In the genomic region with DNA sequence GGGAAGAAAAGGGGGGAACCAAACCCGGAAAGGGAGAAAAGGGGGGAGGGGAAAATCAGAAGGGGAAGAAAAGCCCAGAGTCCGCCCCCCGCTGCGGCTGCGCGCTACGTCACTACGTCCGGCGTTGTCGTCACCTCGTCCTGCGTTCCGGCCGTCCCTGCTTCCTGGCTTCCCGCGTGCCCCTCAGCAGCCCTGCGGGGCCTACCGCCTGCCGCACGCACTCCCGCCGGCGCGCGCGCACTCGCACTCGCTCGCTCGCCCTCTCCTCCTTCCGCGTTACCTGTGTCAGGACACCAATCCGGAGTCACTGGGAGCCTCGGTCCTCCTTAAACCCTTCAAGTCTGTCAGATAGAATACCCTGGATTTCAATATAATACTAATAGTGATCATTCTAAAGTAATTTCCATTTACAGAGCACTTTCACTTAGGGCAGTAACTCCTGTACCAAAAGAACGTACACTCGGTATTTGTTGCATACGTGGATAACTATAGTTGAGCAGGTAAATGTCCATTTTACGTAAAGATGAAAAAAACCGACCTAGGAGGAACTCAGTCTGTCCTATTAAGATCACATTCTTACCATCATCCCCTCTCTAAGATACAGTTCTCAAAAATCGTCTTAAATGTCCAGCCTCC, we compare ENCODE assay signal across 8 cellular contexts. TPM values are rescaled to one million over a fixed set of nuclear protein-coding genes. Genes with fewer than 3 reads are reported as not detected.
DNase-seq lines count a peak whose midpoint lies in the region; ATAC-seq and TF ChIP-seq lines count a peak whose summit lies in the region.

A gene (minus strand): TSS at position 113 of the 636 bp plus-strand sequence. CDS start 120,615 bp downstream, outside the sequence.

- H3K9me3 ChIP-seq in AG04450 (ENCODE audit: control insufficient read depth, insufficient read depth, low read length): no peaks in the 10 kb centered on the region
- H3K9me3 ChIP-seq in WERI-Rb-1 (ENCODE audit: severe bottlenecking): no peaks in the 10 kb centered on the region
- no peaks in the 10 kb centered on the region for H3K9me3 ChIP-seq in breast epithelium
- no peaks in the 10 kb centered on the region for H3K9me3 ChIP-seq in iPS-18c (ENCODE audit: control insufficient read depth, insufficient read depth, low read length)
- no peaks in the 10 kb centered on the region for H3K9me3 ChIP-seq in skeletal muscle tissue (ENCODE audit: control insufficient read depth in 3 of 3, low read length in 3 of 3)

- CTCF ChIA-PET in AG04450 (lab: Charles Lee): no interaction called here

- H3K36me3 ChIP-seq in WERI-Rb-1 (no peaks in the 10 kb centered on the region), breast epithelium (no peaks in the 10 kb centered on the region), skeletal muscle tissue (ENCODE audit: control insufficient read depth in 3 of 3, insufficient read depth in 3 of 3, low read length in 3 of 3) (no peaks in the 10 kb centered on the region)

- ATAC-seq in GM18909 (IDR thresholded peaks at IDR 0.05; ENCODE audit: poor library complexity, unreplicated experiment): peak; percentile 95
- ATAC-seq in HG03159 (IDR thresholded peaks at IDR 0.05; ENCODE audit: unreplicated experiment): peak; percentile 95

- H3K4me1 ChIP-seq in breast epithelium (peaks cover 0 to 8% of the 10 kb centered on the region in 2 donors), skeletal muscle tissue (ENCODE audit: control insufficient read depth in 3 of 3, insufficient read depth in 3 of 3, low read length in 3 of 3) (peaks cover 8 to 9% (median 9%) of the 10 kb centered on the region in 3 donors)

- DNase-seq in AG04450 (ENCODE audit: low read depth, low spot score) (peak; percentile 87), NCI-H2227 (lab: John Stamatoyannopoulos, UW; ENCODE audit: unreplicated experiment) (peak; percentile 94), WERI-Rb-1 (peak; percentile 98), breast epithelium (ENCODE audit: low spot score in 2 of 2) (peak; percentile 91 to 95)

- peak within 1 kb of the TSS; percentile 74 for H3K27ac ChIP-seq in AG04450 (ENCODE audit: low read depth, low read length)
- peak within 1 kb of the TSS; percentile 84 for H3K27ac ChIP-seq in WERI-Rb-1
- peak within 1 kb of the TSS; percentile 97 to 100 for H3K27ac ChIP-seq in breast epithelium
- peak within 1 kb of the TSS; percentile 87 for H3K27ac ChIP-seq in skeletal muscle tissue (ENCODE audit: low read depth, low read length)

- POLR2A ChIA-PET in AG04450 (lab: Yijun Ruan, JAX): no interaction called here

- no peak for TF ChIP-seq CTCF in AG04450 (IDR thresholded peaks at IDR 0.05; ENCODE audit: low read depth, low read length)
- TF ChIP-seq CTCF in WERI-Rb-1 (IDR thresholded peaks at IDR 0.05; ENCODE audit: low read depth, low read length): no peak
- no peak for TF ChIP-seq CTCF in breast epithelium (IDR thresholded peaks at IDR 0.05)

- intact Hi-C loops in breast epithelium (cut with DNase I; ENCODE audit: low total_unique reads): no loop called here

- H3K9ac ChIP-seq in skeletal muscle tissue (ENCODE audit: low read depth in 1 of 3, low read length in 3 of 3): peak within 1 kb of the TSS; percentile 77 to 95 (median 84)

- peak within 1 kb of the TSS; percentile 72 for H3K4me3 ChIP-seq in AG04450 (ENCODE audit: low read depth, low read length)
- H3K4me3 ChIP-seq in WERI-Rb-1 (ENCODE audit: low read depth, low read length): peak within 1 kb of the TSS; percentile 64
- H3K4me3 ChIP-seq in breast epithelium: peak within 1 kb of the TSS; percentile 72 to 97 (median 73)
- peak within 1 kb of the TSS; percentile 77 for H3K4me3 ChIP-seq in iPS-18c (ENCODE audit: insufficient read depth, low read depth, low read length)
- H3K4me3 ChIP-seq in skeletal muscle tissue (ENCODE audit: low read length in 3 of 3): peak within 1 kb of the TSS; percentile 69 to 85 (median 79)

- H3K27me3 ChIP-seq in AG04450 (ENCODE audit: control insufficient read depth, insufficient read depth, low read length) (no peaks in the 10 kb centered on the region), WERI-Rb-1 (ENCODE audit: insufficient read depth, low read depth, severe bottlenecking) (no peaks in the 10 kb centered on the region), breast epithelium (no peaks in the 10 kb centered on the region), skeletal muscle tissue (ENCODE audit: control insufficient read depth in 3 of 3, insufficient read depth in 3 of 3, low read length in 3 of 3) (no peaks in the 10 kb centered on the region)

- peak; percentile 83 for TF ChIP-seq POLR2A in breast epithelium (IDR thresholded peaks at IDR 0.05)

RNA-seq across cellular contexts. Expression of the gene that starts here (rescaled TPM):
- 19.3 and 20.0 TPM in 2 replicates for polyA plus RNA-seq in AG04450 (2011; rRNA removed)
- 25.2 and 31.3 TPM in 2 replicates for polyA minus RNA-seq in AG04450 (2011; rRNA and poly(A)+ RNA removed)
- total RNA-seq in breast epithelium: 10 to 100 TPM; 31.6 to 43.0 (median 35.7) TPM
- 9.9 TPM for total RNA-seq in skeletal muscle tissue

Comparison
In these comparisons a context has a peak if more than half of its experiments do, and no peak if none do; other contexts are left out.
1. Peak in every context shown above with its lines: DNase-seq, ATAC-seq, H3K4me3 ChIP-seq and H3K27ac ChIP-seq.